Comparison of ENCODE assay signal across 8 cellular contexts in genomic region chr15:89101302-89102191, GRCh38. TPM values are rescaled to one million over a fixed set of nuclear protein-coding genes. Genes with fewer than 3 reads are reported as not detected.
DNase-seq lines count a peak whose midpoint lies in the region; ATAC-seq and TF ChIP-seq lines count a peak whose summit lies in the region.

No MANE protein-coding gene starts in this region.

- H3K4me3 Mint-ChIP-seq in nephron: no peak overlapping the region

- no peak overlapping the region for H3K4me3 ChIP-seq in AG10803 (ENCODE audit: low read length)
- no peak overlapping the region for H3K4me3 ChIP-seq in MG63
- no peak overlapping the region for H3K4me3 ChIP-seq in epithelial cell of esophagus (ENCODE audit: low read length)

- no peaks in the 10 kb centered on the region; the same call in 1 of the 2 replicates for H3K27me3 ChIP-seq in MG63

- ATAC-seq in HG02852 (IDR thresholded peaks at IDR 0.05; ENCODE audit: unreplicated experiment): no peak
- ATAC-seq in GM18868 (IDR thresholded peaks at IDR 0.05; ENCODE audit: unreplicated experiment): no peak

- H3K27me3 Mint-ChIP-seq in nephron (ENCODE audit: low read depth): no peaks in the 10 kb centered on the region

- peaks cover 62% of the 10 kb centered on the region for H3K4me1 Mint-ChIP-seq in nephron

- in situ Hi-C loops in GM13976 (cut with MboI; ENCODE audit: low sequenced_read_pairs, unreplicated experiment): no loop called here

- DNase-seq in AG10803 (ENCODE audit: low read depth) (peak; percentile 96), MG63 (peak; percentile 95), epithelial cell of esophagus (ENCODE audit: low read depth) (peak; percentile 97), GM13976 (ENCODE audit: low spot score) (no peak), NCI-H1436 (lab: John Stamatoyannopoulos, UW) (no peak)

- H3K9me3 ChIP-seq in MG63: no peaks in the 10 kb centered on the region

- H3K36me3 ChIP-seq in MG63: peaks cover 15% of the 10 kb centered on the region

- H3K27ac Mint-ChIP-seq in nephron: peak overlapping the region in 2 of 3 experiments; percentile 35 to 40

- no peaks in the 10 kb centered on the region for H3K9me3 Mint-ChIP-seq in nephron

- TF ChIP-seq CTCF in AG10803 (conservative IDR thresholded peaks at IDR 0.05; ENCODE audit: low read length): no peak
- no peak for TF ChIP-seq CTCF in epithelial cell of esophagus (IDR thresholded peaks at IDR 0.05; ENCODE audit: insufficient read depth, low read depth, low read length, missing control alignments)
- TF ChIP-seq CTCF in nephron (IDR thresholded peaks at IDR 0.05; ENCODE audit: unreplicated experiment in 3 of 3): no peak
- no peak for TF ChIP-seq CTCF in GM13976 (IDR thresholded peaks at IDR 0.05; ENCODE audit: borderline replicate concordance, control extremely low read depth, extremely low read depth, insufficient read depth, missing control alignments)

- H3K36me3 Mint-ChIP-seq in nephron (ENCODE audit: low read depth): peaks cover 14% of the 10 kb centered on the region

RNA-seq across cellular contexts. Expression of gene ABHD2, which starts 13.3 kb away (rescaled TPM):
- 9.5 and 18.3 TPM in 2 replicates for total RNA-seq in MG63 (2014; rRNA removed; shearing (Covaris generic); ENCODE audit: low replicate concordance)

Comparison
In these comparisons a context has a peak if more than half of its experiments do, and no peak if none do; other contexts are left out.
1. DNase-seq: peak in AG10803 (single experiment), MG63 (single experiment) and epithelial cell of esophagus (single experiment); none in GM13976 (single experiment) and NCI-H1436 (single experiment).